Comparison of ENCODE assay signal across 8 cellular contexts in the genomic region with DNA sequence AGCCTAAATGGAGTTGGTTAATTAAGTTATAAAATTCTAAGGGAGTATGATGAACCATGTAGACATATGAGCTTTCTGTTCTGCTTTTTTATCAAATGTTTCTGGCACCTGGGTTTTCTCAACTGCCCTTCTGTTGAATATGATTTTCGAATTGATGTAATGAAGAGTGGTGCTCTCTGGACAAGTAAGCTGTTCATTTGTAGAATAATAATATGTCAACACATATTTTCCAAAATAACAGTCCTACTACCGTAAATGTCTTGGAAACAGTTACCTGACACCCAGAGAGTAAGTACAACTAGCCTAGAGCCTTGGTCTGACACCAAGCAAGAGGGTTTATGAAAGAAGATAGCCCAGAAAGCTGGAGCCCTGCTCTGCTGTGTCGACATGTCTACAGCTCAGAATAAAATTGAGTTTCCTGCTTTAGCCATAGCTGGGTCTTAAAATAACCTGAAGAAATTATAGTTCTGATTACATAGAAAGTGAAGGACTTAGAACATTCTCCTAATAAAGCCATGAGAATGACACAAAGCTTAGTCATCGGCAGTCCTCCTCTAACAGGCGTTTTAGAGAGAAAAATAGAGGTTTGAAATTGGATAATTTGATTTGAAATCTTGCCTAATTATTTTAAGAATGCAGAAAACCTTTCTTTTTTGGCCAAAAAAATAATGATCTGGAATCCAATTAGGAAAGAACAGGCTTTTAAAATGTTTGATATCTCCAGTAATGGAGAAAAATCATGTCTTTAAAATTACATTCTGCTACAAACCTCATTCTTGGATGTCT. TPM values are rescaled to one million over a fixed set of nuclear protein-coding genes. Genes with fewer than 3 reads are reported as not detected.
DNase-seq lines count a peak whose midpoint lies in the region; ATAC-seq and TF ChIP-seq lines count a peak whose summit lies in the region.

No MANE protein-coding gene starts in this region.

- TF ChIP-seq CTCF in Calu3 (IDR thresholded peaks at IDR 0.05; ENCODE audit: unreplicated experiment) (no peak), fibroblast of mammary gland (conservative IDR thresholded peaks at IDR 0.05; ENCODE audit: control insufficient read depth, insufficient read depth, low read depth, low read length) (no peak)

- peaks cover 69% of the 10 kb centered on the region for H3K4me1 Mint-ChIP-seq in Calu3 (ENCODE audit: low read depth, unreplicated experiment)

- peaks cover 48% of the 10 kb centered on the region for H3K36me3 Mint-ChIP-seq in Calu3 (ENCODE audit: insufficient read depth, unreplicated experiment)

- intact Hi-C loops in Calu3 (cut with micrococcal nuclease; ENCODE audit: unreplicated experiment), result loop anchor here (2.0 kb wide), 1 partner anchor 50 kb away; no protein-coding TSS in a partner anchor

- no peaks in the 10 kb centered on the region for H3K27me3 Mint-ChIP-seq in Calu3 (ENCODE audit: unreplicated experiment)

- peak; percentile 78 for ATAC-seq in GM21447 (IDR thresholded peaks at IDR 0.05; ENCODE audit: unreplicated experiment)

- peaks cover 2% of the 10 kb centered on the region for H3K9me3 Mint-ChIP-seq in Calu3 (ENCODE audit: low read depth, unreplicated experiment)

- H3K27ac ChIP-seq in substantia nigra (ENCODE audit: low read depth, low read length, poor library complexity, severe bottlenecking), result no peak overlapping the region

- BruUV-seq in Calu3 (replicated peaks; lab: Mats Ljungman, UMichigan), result no TSS peak

- CTCF ChIA-PET in Calu3 (lab: Charles Lee), result interaction anchor here (0.6 to 2.9 kb wide), 4 partner anchors 11 to 163 kb away, joined by 3 to 12 read pairs (median 4); no protein-coding TSS in a partner anchor

- no peak overlapping the region for H3K4me3 ChIP-seq in fibroblast of mammary gland (ENCODE audit: control insufficient read depth, low read depth, low read length)

- DNase-seq in Calu3, result no peak
- peak; percentile 52 for DNase-seq in HS-5 (ENCODE audit: low read depth)
- peak; percentile 72 for DNase-seq in fibroblast of mammary gland (ENCODE audit: low read depth)
- no peak for DNase-seq in effector CD4-positive, alpha-beta T cell
- no peak for DNase-seq in ecto neural progenitor cell (ENCODE audit: low spot score)
- DNase-seq in SW480 (ENCODE audit: low spot score), result no peak
- no peak for DNase-seq in substantia nigra (lab: John Stamatoyannopoulos, UW)

- H3K27ac Mint-ChIP-seq in Calu3 (ENCODE audit: unreplicated experiment), result peak overlapping the region; percentile 85

- peak overlapping the region; percentile 38 for H3K4me3 Mint-ChIP-seq in Calu3 (ENCODE audit: low read depth, unreplicated experiment)

RNA-seq across cellular contexts. Expression of a gene that starts 25.1 kb away (rescaled TPM):
- total RNA-seq in Calu3 (2022), result 152 and 159 TPM in 2 replicates

Comparison
In these comparisons a context has a peak if more than half of its experiments do, and no peak if none do; other contexts are left out.
1. DNase-seq: peak in HS-5 (single experiment) and fibroblast of mammary gland (single experiment); none in Calu3 (single experiment), effector CD4-positive, alpha-beta T cell (single experiment), ecto neural progenitor cell (single experiment), SW480 (single experiment) and substantia nigra (0 of 49).